ENCODE assay signal across 21 cellular contexts in genomic region chr2:11578081-11578948, GRCh38. TPM values are rescaled to one million over a fixed set of nuclear protein-coding genes. Genes with fewer than 3 reads are reported as not detected.
A peak's percentile ranks its signal among the peaks of the same experiment; 100 is the strongest.
DNase-seq lines count a peak whose midpoint lies in the region; ATAC-seq, FAIRE-seq and TF ChIP-seq lines count a peak whose summit lies in the region.
"Had no signal": no experiment of that assay in that cellular context is flagged by ENCODE, and none has a peak within 500 bp of the region (broad histone marks: within the 10 kb centered on the region; RNA-seq: fewer than 3 reads in every experiment).

No MANE protein-coding gene starts in this region.

- H3K9me3 Mint-ChIP-seq in GM23338: no peaks in the 10 kb centered on the region
- H3K9me3 Mint-ChIP-seq: CD4-positive, CD25-positive, alpha-beta regulatory T cell had no signal

- H3K4me3 ChIP-seq in GM23338 (no peak overlapping the region), kidney (ENCODE audit: low read length in 2 of 2) (no peak overlapping the region), spleen (no peak overlapping the region)
- H3K4me3 ChIP-seq: SK-N-MC had no signal

- no peaks in the 10 kb centered on the region for H3F3A ChIP-seq in GM23338 (replicated peaks; ENCODE audit: low read depth)

- H3K9me2 ChIP-seq in GM23338 (ENCODE audit: insufficient read depth): no peaks in the 10 kb centered on the region

- H3K36me3 ChIP-seq in GM23338 (ENCODE audit: insufficient read depth): peaks cover 5% of the 10 kb centered on the region; the same call in 1 of the 2 replicates
- H3K36me3 ChIP-seq in kidney (ENCODE audit: control insufficient read depth in 1 of 2, insufficient read depth in 2 of 2, low read length in 2 of 2): no peaks in the 10 kb centered on the region
- H3K36me3 ChIP-seq in spleen: no peaks in the 10 kb centered on the region

- H3K4me1 ChIP-seq in GM23338 (ENCODE audit: insufficient read depth): peaks cover 16% of the 10 kb centered on the region
- no peaks in the 10 kb centered on the region for H3K4me1 ChIP-seq in kidney (ENCODE audit: control insufficient read depth in 1 of 2, insufficient read depth in 1 of 2, low read depth in 1 of 2, low read length in 2 of 2)
- H3K4me1 ChIP-seq in spleen: no peaks in the 10 kb centered on the region

- peaks cover 7% of the 10 kb centered on the region for H3K27me3 Mint-ChIP-seq in GM23338 (ENCODE audit: insufficient read depth, low read depth, poor library complexity)
- H3K27me3 Mint-ChIP-seq: CD4-positive, CD25-positive, alpha-beta regulatory T cell had no signal

- H2AFZ ChIP-seq in GM23338: no peak overlapping the region

- peaks cover 34% of the 10 kb centered on the region for H3K36me3 Mint-ChIP-seq in GM23338 (ENCODE audit: low read depth)
- H3K36me3 Mint-ChIP-seq: CD4-positive, CD25-positive, alpha-beta regulatory T cell had no signal

- TF ChIP-seq CTCF in GM23338 (conservative IDR thresholded peaks at IDR 0.05; ENCODE audit: low read depth in 2 of 2) (no peak), kidney (IDR thresholded peaks at IDR 0.05; ENCODE audit: borderline replicate concordance, extremely low read depth, insufficient read depth) (no peak), spleen (IDR thresholded peaks at IDR 0.05 in 8 of 11, conservative IDR thresholded peaks at IDR 0.05 in 3 of 11) (no peak)

- H3K4me1 Mint-ChIP-seq in GM23338: peaks cover 46% of the 10 kb centered on the region
- H3K4me1 Mint-ChIP-seq: CD4-positive, CD25-positive, alpha-beta regulatory T cell had no signal

- no peak overlapping the region for H3K4me2 ChIP-seq in GM23338

- no peaks in the 10 kb centered on the region; the same call in 1 of the 2 replicates for H4K20me1 ChIP-seq in GM23338 (replicated peaks; ENCODE audit: insufficient read depth)

- DNase-seq in CMK (ENCODE audit: low read depth): peak; percentile 48
- no peak for DNase-seq in GM23338 (ENCODE audit: low spot score)
- DNase-seq in kidney: peak; percentile 63
- DNase-seq in spleen: peak; percentile 59
- DNase-seq in NCI-H446 (lab: John Stamatoyannopoulos, UW): no peak
- DNase-seq in activated CD4-positive, alpha-beta T cell treated with anti-CD3 and anti-CD28 coated beads, Interleukin-2, amount 50 U/mL, for 4 hours: no peak
- DNase-seq: AML-193; Calu3; CD4-positive, CD25-positive, alpha-beta regulatory T cell; GOT3; Karpas-422; NCI-H1417 treated with DMSO at 0.1 percent for 48 hours; NCI-H1930; NCI-H2171; NCI-H69; SHP77 had no signal

- FAIRE-seq in kidney (lab: Jason Lieb, UNC): no peak
- FAIRE-seq: GM12891, RCC 7860 had no signal

- no peaks in the 10 kb centered on the region for H3K79me2 ChIP-seq in GM23338 (replicated peaks; ENCODE audit: insufficient read depth)

- H3K9ac ChIP-seq in kidney (ENCODE audit: low read length in 2 of 2): no peak overlapping the region

- H3K27ac Mint-ChIP-seq in GM23338: peak overlapping the region; percentile 94

- ATAC-seq in GM23338: no peak
- ATAC-seq in HG03565 (IDR thresholded peaks at IDR 0.05; ENCODE audit: unreplicated experiment): no peak

- TF ChIP-seq POLR2A in spleen (IDR thresholded peaks at IDR 0.05): no peak

- H3K27ac ChIP-seq in GM23338 (ENCODE audit: low read depth) (no peak overlapping the region), kidney (ENCODE audit: low read depth in 2 of 2, low read length in 2 of 2) (no peak overlapping the region), spleen (no peak overlapping the region)
- H3K27ac ChIP-seq: SK-N-MC had no signal

- intact Hi-C loops in kidney (cut with DNase I) (no loop called here), spleen (cut with DNase I; ENCODE audit: low total_unique reads) (no loop called here)

- 80 to 88% (median 82%) methylated on average over 19 to 22 of the region's 22 CpGs for WGBS in spleen, 5 donors

- no peaks in the 10 kb centered on the region for H3K27me3 ChIP-seq in GM23338 (ENCODE audit: insufficient read depth)
- peaks cover 0 to 18% (median 0%) of the 10 kb centered on the region in 7 donors for H3K27me3 ChIP-seq in spleen (replicated peaks in 1 of 7)

- no peak overlapping the region; the same call in 2 of the 3 replicates for H3K4me3 Mint-ChIP-seq in GM23338
- H3K4me3 Mint-ChIP-seq: CD4-positive, CD25-positive, alpha-beta regulatory T cell had no signal

- H3K9me3 ChIP-seq in kidney (ENCODE audit: control insufficient read depth in 1 of 2, low read length in 2 of 2) (no peaks in the 10 kb centered on the region), spleen (no peaks in the 10 kb centered on the region)

TF ChIP-seq in GM23338, 12 proteins besides CTCF, POLR2A, EP300 and RAD21:
- TF ChIP-seq JUNB (IDR thresholded peaks at IDR 0.05; ENCODE audit: unreplicated experiment) (no peak), ZNF114 (CRISPR knock-in tag; IDR thresholded peaks at IDR 0.05) (no peak), REST (IDR thresholded peaks at IDR 0.05; ENCODE audit: unreplicated experiment) (no peak)

RNA-seq across cellular contexts. Expression of gene GREB1, which starts 44.5 kb away (rescaled TPM):
- total RNA-seq in GM23338 (2014; rRNA removed; shearing (Covaris generic)): 35.0 and 36.5 TPM in 2 replicates
- polyA plus RNA-seq in GM23338 (2016; fragmentation: Nextera tagmentation; extraction: Ambion mirVana): 12.0 and 12.2 TPM in 2 replicates
- total RNA-seq in kidney: 0.98 TPM
- polyA plus RNA-seq in kidney (ENCODE audit: insufficient read depth, low read depth, low replicate concordance): 1.8 TPM
- total RNA-seq in spleen: 1 to 10 TPM in 1 of 7 donors, under 1 TPM in 6; 0.35 to 1.6 (median 0.68) TPM
- polyA plus RNA-seq in spleen: under 1 TPM in 2 of 3 donors, not detected in 1; 0.06 to 0.09 TPM
- total RNA-seq: HT-29 had no signal

Comparison
In these comparisons a context has a peak if more than half of its experiments do, and no peak if none do; other contexts are left out.
1. DNase-seq: peak in CMK (single experiment), kidney (single experiment) and spleen (single experiment); none in GM23338 (single experiment), NCI-H446 (0 of 2) and activated CD4-positive, alpha-beta T cell treated with anti-CD3 and anti-CD28 coated beads, Interleukin-2, amount 50 U/mL, for 4 hours (0 of 2).
2. RNA of gene GREB1, which starts 44.5 kb away (total RNA-seq): 35.0 to 36.5 TPM in GM23338; 0.98 TPM in kidney (single experiment) and 0.35 to 1.6 TPM in spleen; every median in the first group is over 10 times any median in the second.